ENCODE assay signal across 1 cellular context in genomic region chr20:23620670-23621386, GRCh38.
A peak's percentile ranks its signal among the peaks of the same experiment; 100 is the strongest.
TF ChIP-seq lines count a peak whose summit lies in the region.
"Not testable (repeated sequence)": the region's sequence is repeated elsewhere in the genome, so short reads cannot be mapped to it uniquely, and the experiment has no call there.

No MANE protein-coding gene starts in this region.

TF ChIP-seq in HepG2, 621 proteins besides CTCF, POLR2A, EP300 and RAD21 (continued from another document):
- TF ChIP-seq, protein P1, sequence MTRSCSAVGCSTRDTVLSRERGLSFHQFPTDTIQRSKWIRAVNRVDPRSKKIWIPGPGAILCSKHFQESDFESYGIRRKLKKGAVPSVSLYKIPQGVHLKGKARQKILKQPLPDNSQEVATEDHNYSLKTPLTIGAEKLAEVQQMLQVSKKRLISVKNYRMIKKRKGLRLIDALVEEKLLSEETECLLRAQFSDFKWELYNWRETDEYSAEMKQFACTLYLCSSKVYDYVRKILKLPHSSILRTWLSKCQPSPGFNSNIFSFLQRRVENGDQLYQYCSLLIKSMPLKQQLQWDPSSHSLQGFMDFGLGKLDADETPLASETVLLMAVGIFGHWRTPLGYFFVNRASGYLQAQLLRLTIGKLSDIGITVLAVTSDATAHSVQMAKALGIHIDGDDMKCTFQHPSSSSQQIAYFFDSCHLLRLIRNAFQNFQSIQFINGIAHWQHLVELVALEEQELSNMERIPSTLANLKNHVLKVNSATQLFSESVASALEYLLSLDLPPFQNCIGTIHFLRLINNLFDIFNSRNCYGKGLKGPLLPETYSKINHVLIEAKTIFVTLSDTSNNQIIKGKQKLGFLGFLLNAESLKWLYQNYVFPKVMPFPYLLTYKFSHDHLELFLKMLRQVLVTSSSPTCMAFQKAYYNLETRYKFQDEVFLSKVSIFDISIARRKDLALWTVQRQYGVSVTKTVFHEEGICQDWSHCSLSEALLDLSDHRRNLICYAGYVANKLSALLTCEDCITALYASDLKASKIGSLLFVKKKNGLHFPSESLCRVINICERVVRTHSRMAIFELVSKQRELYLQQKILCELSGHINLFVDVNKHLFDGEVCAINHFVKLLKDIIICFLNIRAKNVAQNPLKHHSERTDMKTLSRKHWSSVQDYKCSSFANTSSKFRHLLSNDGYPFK (CRISPR knock-in tag; IDR thresholded peaks at IDR 0.05; ENCODE audit: borderline replicate concordance), result peak; percentile 24; the same call in 1 of the 2 replicates
- TF ChIP-seq, protein P2, sequence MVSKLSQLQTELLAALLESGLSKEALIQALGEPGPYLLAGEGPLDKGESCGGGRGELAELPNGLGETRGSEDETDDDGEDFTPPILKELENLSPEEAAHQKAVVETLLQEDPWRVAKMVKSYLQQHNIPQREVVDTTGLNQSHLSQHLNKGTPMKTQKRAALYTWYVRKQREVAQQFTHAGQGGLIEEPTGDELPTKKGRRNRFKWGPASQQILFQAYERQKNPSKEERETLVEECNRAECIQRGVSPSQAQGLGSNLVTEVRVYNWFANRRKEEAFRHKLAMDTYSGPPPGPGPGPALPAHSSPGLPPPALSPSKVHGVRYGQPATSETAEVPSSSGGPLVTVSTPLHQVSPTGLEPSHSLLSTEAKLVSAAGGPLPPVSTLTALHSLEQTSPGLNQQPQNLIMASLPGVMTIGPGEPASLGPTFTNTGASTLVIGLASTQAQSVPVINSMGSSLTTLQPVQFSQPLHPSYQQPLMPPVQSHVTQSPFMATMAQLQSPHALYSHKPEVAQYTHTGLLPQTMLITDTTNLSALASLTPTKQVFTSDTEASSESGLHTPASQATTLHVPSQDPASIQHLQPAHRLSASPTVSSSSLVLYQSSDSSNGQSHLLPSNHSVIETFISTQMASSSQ (IDR thresholded peaks at IDR 0.05; ENCODE audit: low read depth), result not testable (repeated sequence)
- TF ChIP-seq, protein P2 (CRISPR knock-in tag; IDR thresholded peaks at IDR 0.05; ENCODE audit: borderline replicate concordance), result peak; percentile 56; the same call in 1 of the 2 replicates
- 0 out of 2 replicates have a peak, but pooled peaks have one; percentile 70 for TF ChIP-seq ZNF564 (CRISPR knock-in tag; IDR thresholded peaks at IDR 0.05)
- TF ChIP-seq, protein P3, sequence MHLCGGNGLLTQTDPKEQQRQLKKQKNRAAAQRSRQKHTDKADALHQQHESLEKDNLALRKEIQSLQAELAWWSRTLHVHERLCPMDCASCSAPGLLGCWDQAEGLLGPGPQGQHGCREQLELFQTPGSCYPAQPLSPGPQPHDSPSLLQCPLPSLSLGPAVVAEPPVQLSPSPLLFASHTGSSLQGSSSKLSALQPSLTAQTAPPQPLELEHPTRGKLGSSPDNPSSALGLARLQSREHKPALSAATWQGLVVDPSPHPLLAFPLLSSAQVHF (CRISPR knock-in tag; IDR thresholded peaks at IDR 0.05), result 0 out of 2 replicates have a peak, but pooled peaks have one; percentile 51
TF ChIP-seq in HepG2: peak in this region for 238; not testable (repeated sequence) for 383.
